In genomic region chr20:25867015-25867775, GRCh38 we compare ENCODE assay signal across 7 cellular contexts.
DNase-seq lines count a peak whose midpoint lies in the region; ATAC-seq and TF ChIP-seq lines count a peak whose summit lies in the region.
"Not testable (repeated sequence)": the region's sequence is repeated elsewhere in the genome, so short reads cannot be mapped to it uniquely, and the experiment has no call there.

No MANE protein-coding gene starts in this region.

- H3K27me3 Mint-ChIP-seq in CD8-positive, alpha-beta T cell (ENCODE audit: low read depth): peaks cover 53% of the 10 kb centered on the region
- H3K27me3 Mint-ChIP-seq in T-helper 1 cell treated with Interleukin-12 subunit alpha and Interleukin-12 subunit beta and Interleukin-4 antibody, amounts not matched to agents 30 μg/mL and 1 μg/mL, for 36 hours (ENCODE audit: low read depth): peaks cover 60% of the 10 kb centered on the region
- H3K27me3 Mint-ChIP-seq in activated T-cell treated with anti-CD3 and anti-CD28 coated beads, Interleukin-2, amount 50 U/mL, for 72 hours (ENCODE audit: low read depth): peaks cover 72% of the 10 kb centered on the region
- peaks cover 24% of the 10 kb centered on the region for H3K27me3 Mint-ChIP-seq in brain
- H3K27me3 Mint-ChIP-seq in natural killer cell treated with Interleukin-12 subunit alpha and Interleukin-12 subunit beta and Interleukin-15 and Interleukin-18, amount 100 ng/mL, for 72 hours: peaks cover 45 to 53% of the 10 kb centered on the region in 2 donors

- H3K27me3 ChIP-seq in CD8-positive, alpha-beta T cell (ENCODE audit: insufficient read depth, low read length); left ventricle myocardium inferior (ENCODE audit: low read depth): not testable (repeated sequence)

- H3K27ac ChIP-seq in CD8-positive, alpha-beta T cell (ENCODE audit: low read depth, low read length); left ventricle myocardium inferior (replicated peaks): not testable (repeated sequence)

- not testable (repeated sequence) for ATAC-seq in CD8-positive, alpha-beta T cell; activated T-cell treated with anti-CD3 and anti-CD28 coated beads, Interleukin-2, amount 50 U/mL, for 72 hours (replicated peaks in 1 of 2); natural killer cell treated with Interleukin-12 subunit alpha and Interleukin-12 subunit beta and Interleukin-15 and Interleukin-18, amount 100 ng/mL, for 72 hours; stimulated activated effector memory CD8-positive, alpha-beta T cell treated with anti-CD3 and anti-CD28 coated beads, Interleukin-12 subunit alpha, Interleukin-12 subunit beta, amount 100 ng/mL, for 72 hours

- POLR2A ChIA-PET in CD8-positive, alpha-beta T cell (lab: Charles Lee): not testable (repeated sequence)

- peaks cover 46% of the 10 kb centered on the region for H3K4me1 Mint-ChIP-seq in CD8-positive, alpha-beta T cell (ENCODE audit: low read depth)
- H3K4me1 Mint-ChIP-seq in T-helper 1 cell treated with Interleukin-12 subunit alpha and Interleukin-12 subunit beta and Interleukin-4 antibody, amounts not matched to agents 30 μg/mL and 1 μg/mL, for 36 hours (ENCODE audit: low read depth): peaks cover 18% of the 10 kb centered on the region
- H3K4me1 Mint-ChIP-seq in activated T-cell treated with anti-CD3 and anti-CD28 coated beads, Interleukin-2, amount 50 U/mL, for 72 hours (ENCODE audit: low read depth): peaks cover 32% of the 10 kb centered on the region
- peaks cover 47% of the 10 kb centered on the region for H3K4me1 Mint-ChIP-seq in brain
- H3K4me1 Mint-ChIP-seq in natural killer cell treated with Interleukin-12 subunit alpha and Interleukin-12 subunit beta and Interleukin-15 and Interleukin-18, amount 100 ng/mL, for 72 hours (ENCODE audit: low read depth in 2 of 2): peaks cover 34 to 45% of the 10 kb centered on the region in 2 donors
- peaks cover 51% of the 10 kb centered on the region for H3K4me1 Mint-ChIP-seq in stimulated activated effector memory CD8-positive, alpha-beta T cell treated with anti-CD3 and anti-CD28 coated beads, Interleukin-12 subunit alpha, Interleukin-12 subunit beta, amount 100 ng/mL, for 72 hours

- peaks cover 34% of the 10 kb centered on the region for H3K4me1 ChIP-seq in CD8-positive, alpha-beta T cell (ENCODE audit: insufficient read depth, low read length)
- peaks cover 38% of the 10 kb centered on the region for H3K4me1 ChIP-seq in left ventricle myocardium inferior

- not testable (repeated sequence) for H3K27ac Mint-ChIP-seq in CD8-positive, alpha-beta T cell; T-helper 1 cell treated with Interleukin-12 subunit alpha and Interleukin-12 subunit beta and Interleukin-4 antibody, amounts not matched to agents 30 μg/mL and 1 μg/mL, for 36 hours; activated T-cell treated with anti-CD3 and anti-CD28 coated beads, Interleukin-2, amount 50 U/mL, for 72 hours; natural killer cell treated with Interleukin-12 subunit alpha and Interleukin-12 subunit beta and Interleukin-15 and Interleukin-18, amount 100 ng/mL, for 72 hours; stimulated activated effector memory CD8-positive, alpha-beta T cell treated with anti-CD3 and anti-CD28 coated beads, Interleukin-12 subunit alpha, Interleukin-12 subunit beta, amount 100 ng/mL, for 72 hours
- H3K27ac Mint-ChIP-seq in brain: peak overlapping the region in 3 of 5 experiments; percentile 43 to 70 (median 62)

- DNase-seq in CD8-positive, alpha-beta T cell; activated T-cell treated with anti-CD3 and anti-CD28 coated beads, Interleukin-2, amount 50 U/mL, for 72 hours; left ventricle myocardium inferior; natural killer cell treated with Interleukin-12 subunit alpha and Interleukin-12 subunit beta and Interleukin-15 and Interleukin-18, amount 100 ng/mL, for 72 hours (ENCODE audit: low spot score): not testable (repeated sequence)
- DNase-seq in stimulated activated effector memory CD8-positive, alpha-beta T cell treated with anti-CD3 and anti-CD28 coated beads, Interleukin-12 subunit alpha, Interleukin-12 subunit beta, amount 100 ng/mL, for 72 hours (ENCODE audit: low spot score in 2 of 2): peak in 1 of 2 donors; percentile 46

- H3K4me3 Mint-ChIP-seq in CD8-positive, alpha-beta T cell: peak overlapping the region; percentile 80
- H3K4me3 Mint-ChIP-seq in T-helper 1 cell treated with Interleukin-12 subunit alpha and Interleukin-12 subunit beta and Interleukin-4 antibody, amounts not matched to agents 30 μg/mL and 1 μg/mL, for 36 hours: peak overlapping the region; percentile 38
- H3K4me3 Mint-ChIP-seq in activated T-cell treated with anti-CD3 and anti-CD28 coated beads, Interleukin-2, amount 50 U/mL, for 72 hours: peak overlapping the region; percentile 15 to 55
- peak overlapping the region; percentile 31 to 93 (median 78) for H3K4me3 Mint-ChIP-seq in brain
- H3K4me3 Mint-ChIP-seq in natural killer cell treated with Interleukin-12 subunit alpha and Interleukin-12 subunit beta and Interleukin-15 and Interleukin-18, amount 100 ng/mL, for 72 hours: peak overlapping the region; percentile 44
- peak overlapping the region; percentile 48 for H3K4me3 Mint-ChIP-seq in stimulated activated effector memory CD8-positive, alpha-beta T cell treated with anti-CD3 and anti-CD28 coated beads, Interleukin-12 subunit alpha, Interleukin-12 subunit beta, amount 100 ng/mL, for 72 hours

- not testable (repeated sequence) for H3K4me3 ChIP-seq in CD8-positive, alpha-beta T cell (ENCODE audit: low read depth, low read length)
- H3K4me3 ChIP-seq in left ventricle myocardium inferior: peak overlapping the region; percentile 73

- not testable (repeated sequence) for H3K9me3 ChIP-seq in CD8-positive, alpha-beta T cell (ENCODE audit: low read length); left ventricle myocardium inferior (replicated peaks)

- TF ChIP-seq CTCF in CD8-positive, alpha-beta T cell (IDR thresholded peaks at IDR 0.05); brain (conservative IDR thresholded peaks at IDR 0.05); left ventricle myocardium inferior (IDR thresholded peaks at IDR 0.05; ENCODE audit: borderline replicate concordance): not testable (repeated sequence)

- not testable (repeated sequence) for H3K9me3 Mint-ChIP-seq in CD8-positive, alpha-beta T cell; T-helper 1 cell treated with Interleukin-12 subunit alpha and Interleukin-12 subunit beta and Interleukin-4 antibody, amounts not matched to agents 30 μg/mL and 1 μg/mL, for 36 hours; activated T-cell treated with anti-CD3 and anti-CD28 coated beads, Interleukin-2, amount 50 U/mL, for 72 hours; natural killer cell treated with Interleukin-12 subunit alpha and Interleukin-12 subunit beta and Interleukin-15 and Interleukin-18, amount 100 ng/mL, for 72 hours; stimulated activated effector memory CD8-positive, alpha-beta T cell treated with anti-CD3 and anti-CD28 coated beads, Interleukin-12 subunit alpha, Interleukin-12 subunit beta, amount 100 ng/mL, for 72 hours
- H3K9me3 Mint-ChIP-seq in brain: peaks cover 2 to 19% (median 15%) of the 10 kb centered on the region in 5 experiments

- H3K36me3 Mint-ChIP-seq in CD8-positive, alpha-beta T cell; T-helper 1 cell treated with Interleukin-12 subunit alpha and Interleukin-12 subunit beta and Interleukin-4 antibody, amounts not matched to agents 30 μg/mL and 1 μg/mL, for 36 hours (ENCODE audit: low read depth); activated T-cell treated with anti-CD3 and anti-CD28 coated beads, Interleukin-2, amount 50 U/mL, for 72 hours (ENCODE audit: insufficient read depth in 2 of 2); brain; natural killer cell treated with Interleukin-12 subunit alpha and Interleukin-12 subunit beta and Interleukin-15 and Interleukin-18, amount 100 ng/mL, for 72 hours: not testable (repeated sequence)
- peaks cover 22% of the 10 kb centered on the region for H3K36me3 Mint-ChIP-seq in stimulated activated effector memory CD8-positive, alpha-beta T cell treated with anti-CD3 and anti-CD28 coated beads, Interleukin-12 subunit alpha, Interleukin-12 subunit beta, amount 100 ng/mL, for 72 hours

- not testable (repeated sequence) for H3K36me3 ChIP-seq in CD8-positive, alpha-beta T cell (ENCODE audit: insufficient read depth, low read length); left ventricle myocardium inferior

- CTCF ChIA-PET in CD8-positive, alpha-beta T cell (lab: Charles Lee): not testable (repeated sequence)

- intact Hi-C loops in CD8-positive, alpha-beta T cell (cut with DNase I, micrococcal nuclease): loop anchor here in 1 of 2 experiments (5.0 kb wide), 1 partner anchor 170 kb away; the partner anchor contains the start of gene ZNF337
- intact Hi-C loops in left ventricle myocardium inferior (cut with micrococcal nuclease): not testable (repeated sequence)
